Comparison of ENCODE assay signal across 8 cellular contexts in genomic region chr11:113532697-113533424, GRCh38. TPM values are rescaled to one million over a fixed set of nuclear protein-coding genes. Genes with fewer than 3 reads are reported as not detected.
DNase-seq lines count a peak whose midpoint lies in the region; ATAC-seq, FAIRE-seq and TF ChIP-seq lines count a peak whose summit lies in the region.

No MANE protein-coding gene starts in this region.

- no peaks in the 10 kb centered on the region for H3K36me3 Mint-ChIP-seq in CD8-positive, alpha-beta T cell
- no peaks in the 10 kb centered on the region for H3K36me3 Mint-ChIP-seq in activated CD8-positive, alpha-beta T cell treated with anti-CD3 and anti-CD28 coated beads for 36 hours (ENCODE audit: low read depth)

- H3K4me2 ChIP-seq in H1 (ENCODE audit: insufficient read depth in 1 of 2, low read depth in 2 of 2, low read length in 2 of 2), result no peak overlapping the region

- peak; percentile 92 for FAIRE-seq in H1 (lab: Jason Lieb, UNC)

- TF ChIP-seq RAD21 in H1 (IDR thresholded peaks at IDR 0.05 in 1 of 2, conservative IDR thresholded peaks at IDR 0.05 in 1 of 2; ENCODE audit: low read depth in 2 of 2, low read length in 2 of 2), result peak; percentile 90

- H4K8ac ChIP-seq in H1 (ENCODE audit: extremely low read depth, insufficient read depth, low read length), result no peak overlapping the region

- peaks cover 4% of the 10 kb centered on the region for H3K4me1 Mint-ChIP-seq in CD8-positive, alpha-beta T cell (ENCODE audit: low read depth)
- no peaks in the 10 kb centered on the region for H3K4me1 Mint-ChIP-seq in activated CD8-positive, alpha-beta T cell treated with anti-CD3 and anti-CD28 coated beads for 36 hours (ENCODE audit: low read depth)

- POLR2A ChIA-PET in CD8-positive, alpha-beta T cell (lab: Charles Lee), result no interaction called here
- POLR2A ChIA-PET in activated CD8-positive, alpha-beta T cell treated with anti-CD3 and anti-CD28 coated beads for 36 hours (lab: Charles Lee), result no interaction called here
- POLR2A ChIA-PET in H1 (lab: Charles Lee; ENCODE audit: partially characterized antibody), result interaction anchor here (0.9 kb wide), 1 partner anchor 226 kb away, joined by 3 read pairs; no protein-coding TSS in a partner anchor

- H3K56ac ChIP-seq in H1 (replicated peaks; ENCODE audit: insufficient read length, low read depth, low read length), result no peak overlapping the region

- CTCF ChIA-PET in CD8-positive, alpha-beta T cell (lab: Charles Lee), result interaction anchor here (1.4 to 3.1 kb wide), 7 partner anchors 9 to 227 kb away, joined by 3 to 25 read pairs (median 6); no protein-coding TSS in a partner anchor
- CTCF ChIA-PET in activated CD8-positive, alpha-beta T cell treated with anti-CD3 and anti-CD28 coated beads for 36 hours (lab: Charles Lee), result interaction anchor here (0.6 to 1.9 kb wide), 11 partner anchors 14 to 687 kb away, joined by 3 to 7 read pairs (median 4); no protein-coding TSS in a partner anchor
- CTCF ChIA-PET in H1 (lab: Charles Lee; ENCODE audit: partially characterized antibody), result interaction anchor here (0.8 to 4.6 kb wide), 45 partner anchors 12 to 552 kb away, joined by 3 to 34 read pairs (median 4); partner anchors contain the start of gene TTC12

- H3K4ac ChIP-seq in H1 (replicated peaks; ENCODE audit: insufficient read length, low read depth, low read length), result no peak overlapping the region

- no peaks in the 10 kb centered on the region for H3K9me3 Mint-ChIP-seq in CD8-positive, alpha-beta T cell
- H3K9me3 Mint-ChIP-seq in activated CD8-positive, alpha-beta T cell treated with anti-CD3 and anti-CD28 coated beads for 36 hours, result no peaks in the 10 kb centered on the region

- no peak overlapping the region for H2AK5ac ChIP-seq in H1 (ENCODE audit: low read depth, low read length)

- no peak overlapping the region for H2BK12ac ChIP-seq in H1 (ENCODE audit: low read depth, low read length)

- H3K18ac ChIP-seq in H1 (ENCODE audit: extremely low read depth, low read length), result no peak overlapping the region

- H2BK5ac ChIP-seq in H1 (ENCODE audit: low read depth, low read length), result no peak overlapping the region

- H2BK120ac ChIP-seq in H1 (replicated peaks; ENCODE audit: low read depth, low read length), result no peak overlapping the region

- intact Hi-C loops in CD8-positive, alpha-beta T cell (cut with DNase I, micrococcal nuclease), result loop anchor here (1.0 to 5.0 kb wide), 3 partner anchors 228 to 1316 kb away; no protein-coding TSS in a partner anchor
- intact Hi-C loops in activated CD8-positive, alpha-beta T cell treated with anti-CD3 and anti-CD28 coated beads for 36 hours (cut with micrococcal nuclease), result loop anchor here (2.0 kb wide), 1 partner anchor 228 kb away; no protein-coding TSS in a partner anchor

- H3K79me1 ChIP-seq in H1 (ENCODE audit: low read depth, low read length), result no peaks in the 10 kb centered on the region

- H3K4me3 Mint-ChIP-seq in CD8-positive, alpha-beta T cell, result no peak overlapping the region
- no peak overlapping the region for H3K4me3 Mint-ChIP-seq in activated CD8-positive, alpha-beta T cell treated with anti-CD3 and anti-CD28 coated beads for 36 hours

- no peak overlapping the region for H2BK20ac ChIP-seq in H1 (ENCODE audit: low read length)

- H4K91ac ChIP-seq in H1 (replicated peaks; ENCODE audit: insufficient read length, low read length), result no peak overlapping the region

- H3K27ac Mint-ChIP-seq in CD8-positive, alpha-beta T cell, result no peak overlapping the region
- H3K27ac Mint-ChIP-seq in activated CD8-positive, alpha-beta T cell treated with anti-CD3 and anti-CD28 coated beads for 36 hours, result no peak overlapping the region

- no peaks in the 10 kb centered on the region for H3K4me1 ChIP-seq in CD8-positive, alpha-beta T cell (ENCODE audit: insufficient read depth, low read length)
- H3K4me1 ChIP-seq in H1 (replicated peaks in 1 of 4; ENCODE audit: control insufficient read depth in 3 of 4, insufficient read depth in 4 of 4, low read length in 3 of 4), result peaks cover 0 to under 1% (median 0%) of the 10 kb centered on the region in 4 experiments; a peak in 2 of 7 replicates

- H2BK15ac ChIP-seq in H1 (ENCODE audit: low read length), result no peak overlapping the region

- H3K27me3 ChIP-seq in CD8-positive, alpha-beta T cell (ENCODE audit: insufficient read depth, low read length), result no peaks in the 10 kb centered on the region
- no peaks in the 10 kb centered on the region; a peak in 1 of 7 replicates for H3K27me3 ChIP-seq in H1 (replicated peaks in 1 of 4; ENCODE audit: control insufficient read depth in 3 of 4, extremely low read depth in 1 of 4, insufficient read depth in 3 of 4, low read length in 3 of 4)

- no peak overlapping the region for H3K27ac ChIP-seq in CD8-positive, alpha-beta T cell (ENCODE audit: low read depth, low read length)
- H3K27ac ChIP-seq in H1 (ENCODE audit: low read depth, low read length), result no peak overlapping the region

- H3K9me3 ChIP-seq in CD8-positive, alpha-beta T cell (ENCODE audit: low read length), result no peaks in the 10 kb centered on the region
- H3K9me3 ChIP-seq in H1 (ENCODE audit: insufficient read depth in 2 of 2, low read depth in 1 of 2, low read length in 1 of 2), result no peaks in the 10 kb centered on the region

- no peak overlapping the region for H3K4me3 ChIP-seq in CD8-positive, alpha-beta T cell (ENCODE audit: low read depth, low read length)
- H3K4me3 ChIP-seq in H1 (ENCODE audit: extremely low read depth in 1 of 4, insufficient read depth in 2 of 4, low read depth in 3 of 4, low read length in 4 of 4), result no peak overlapping the region

- no peak for TF ChIP-seq EP300 in H1 (IDR thresholded peaks at IDR 0.05; ENCODE audit: borderline replicate concordance in 1 of 2, low read depth in 2 of 2, low read length in 2 of 2)

- ATAC-seq in CD8-positive, alpha-beta T cell, result no peak
- peak; percentile 55 for ATAC-seq in HG02885 (IDR thresholded peaks at IDR 0.05; ENCODE audit: poor library complexity, unreplicated experiment)
- peak; percentile 39 for ATAC-seq in activated CD8-positive, alpha-beta T cell treated with anti-CD3 and anti-CD28 coated beads for 36 hours
- no peak for ATAC-seq in GM19328 (IDR thresholded peaks at IDR 0.05; ENCODE audit: unreplicated experiment)

- 30% methylated on average over 9 of the region's 9 CpGs; no CpG with 5 or more reads in 1 of the 2 experiments for WGBS in H1 (ENCODE audit: extremely low coverage in 1 of 2, insufficient coverage in 1 of 2, insufficient read length in 1 of 2, insufficient replicate concordance in 2 of 2, low coverage in 1 of 2, low lambda C conversion rate in 2 of 2, missing lambda C conversion rate in 1 of 2), 2 experiments

- TF ChIP-seq CTCF in CD8-positive, alpha-beta T cell (IDR thresholded peaks at IDR 0.05), result peak; percentile 48
- peak; percentile 80 for TF ChIP-seq CTCF in activated CD8-positive, alpha-beta T cell treated with anti-CD3 and anti-CD28 coated beads for 36 hours (IDR thresholded peaks at IDR 0.05)
- peak; percentile 77 to 83 (median 78) for TF ChIP-seq CTCF in H1 (IDR thresholded peaks at IDR 0.05; ENCODE audit: control extremely low read depth in 1 of 3, insufficient read depth in 1 of 3, low read depth in 1 of 3, low read length in 3 of 3)

- H3K27me3 Mint-ChIP-seq in CD8-positive, alpha-beta T cell (ENCODE audit: low read depth), result peaks cover 17% of the 10 kb centered on the region
- H3K27me3 Mint-ChIP-seq in activated CD8-positive, alpha-beta T cell treated with anti-CD3 and anti-CD28 coated beads for 36 hours, result peaks cover 27% of the 10 kb centered on the region

- H3K36me3 ChIP-seq in CD8-positive, alpha-beta T cell (ENCODE audit: insufficient read depth, low read length), result no peaks in the 10 kb centered on the region
- no peaks in the 10 kb centered on the region for H3K36me3 ChIP-seq in H1 (ENCODE audit: control insufficient read depth in 2 of 4, insufficient read depth in 4 of 4, low read length in 3 of 4)

- H4K20me1 ChIP-seq in H1 (replicated peaks in 1 of 2; ENCODE audit: control insufficient read depth in 1 of 2, insufficient read depth in 2 of 2, low read length in 2 of 2), result no peaks in the 10 kb centered on the region

- no peak overlapping the region for H3K23ac ChIP-seq in H1 (ENCODE audit: insufficient read length)

- no peaks in the 10 kb centered on the region for H3K79me2 ChIP-seq in H1 (ENCODE audit: control insufficient read depth in 1 of 2, insufficient read depth in 2 of 2, low read length in 2 of 2)

- H4K5ac ChIP-seq in H1 (ENCODE audit: insufficient read length, low read depth, low read length), result no peak overlapping the region

- no peaks in the 10 kb centered on the region for H3K23me2 ChIP-seq in H1 (ENCODE audit: low read depth, low read length)

- no peak overlapping the region for H3K9ac ChIP-seq in H1 (replicated peaks in 1 of 4; ENCODE audit: extremely low read depth in 1 of 4, low read depth in 3 of 4, low read length in 3 of 4)

- peak overlapping the region; percentile 76 for H2AFZ ChIP-seq in H1 (ENCODE audit: low read length)

- no peak overlapping the region for H3K14ac ChIP-seq in H1 (ENCODE audit: insufficient read length)

- TF ChIP-seq POLR2A in H1 (IDR thresholded peaks at IDR 0.05; ENCODE audit: control extremely low read depth in 1 of 2, low read depth in 2 of 2, low read length in 2 of 2), result no peak

- DNase-seq in CD8-positive, alpha-beta T cell, result peak; percentile 5 to 68 (median 46)
- DNase-seq in NCI-H748 treated with DMSO at 0.1 percent for 48 hours (lab: John Stamatoyannopoulos, UW) (peak; percentile 69), H1 (ENCODE audit: low read depth in 1 of 2, low spot score in 2 of 2) (peak; percentile 44 to 91), midbrain (lab: John Stamatoyannopoulos, UW) (peak; percentile 83)
- peak; percentile 71 for DNase-seq in activated CD8-positive, alpha-beta T cell treated with anti-CD3 and anti-CD28 coated beads for 36 hours
- DNase-seq in stimulated activated CD8-positive, alpha-beta memory T cell treated with anti-CD3 and anti-CD28 coated beads, Interleukin-4, amount 100 ng/mL, for 1 hour (ENCODE audit: low read depth in 2 of 2, low spot score in 1 of 2), result peak; percentile 9 to 20

TF ChIP-seq in H1, 55 proteins besides CTCF, POLR2A, EP300 and RAD21 (continues in another document):
- no peak for TF ChIP-seq CHD2 (IDR thresholded peaks at IDR 0.05; ENCODE audit: low read length)
- no peak for TF ChIP-seq EGR1 (IDR thresholded peaks at IDR 0.05; ENCODE audit: borderline replicate concordance, low read depth, low read length)
- TF ChIP-seq SIN3A (conservative IDR thresholded peaks at IDR 0.05 in 1 of 2, IDR thresholded peaks at IDR 0.05 in 1 of 2; ENCODE audit: low read depth in 1 of 2, low read length in 2 of 2), result no peak

RNA-seq across cellular contexts. Expression of gene DRD2, which starts 57.7 kb away (rescaled TPM):
- not detected for total RNA-seq in CD8-positive, alpha-beta T cell
- total RNA-seq in activated CD8-positive, alpha-beta T cell treated with anti-CD3 and anti-CD28 coated beads for 36 hours, result not detected
- 0.26 and 1.1 TPM in 2 replicates for total RNA-seq in H1 (2021; fragmentation: NEBNext Ultra II Directional; extraction: Animal tissue kit (Norgen Biotek cat#: 25700))
- 0.41 and 0.75 TPM in 2 replicates for polyA plus RNA-seq in H1 (2011; rRNA removed)
- 0.31 TPM for polyA plus RNA-seq in H1 (2011; cell fraction: cytosol; rRNA removed)
- polyA plus RNA-seq in H1 (2011; cell fraction: nucleus; rRNA removed), result 0.47 TPM
- 0.19 to 0.76 TPM (median 0.58 TPM) in 4 replicates for polyA plus RNA-seq in H1 (2012, experiment 1 of 2)
- 0.31 TPM for polyA plus RNA-seq in H1 (2012, experiment 2 of 2)
- polyA plus RNA-seq in H1 (2013, experiment 1 of 2), result 0.28 TPM
- polyA plus RNA-seq in H1 (2013, experiment 2 of 2), result 0.31 TPM
- 1.8 TPM in 1 of 2 replicates, not detected in the other for polyA minus RNA-seq in H1 (2011; rRNA and poly(A)+ RNA removed)
- not detected for polyA minus RNA-seq in H1 (2011; cell fraction: cytosol; rRNA and poly(A)+ RNA removed)
- polyA minus RNA-seq in H1 (2011; cell fraction: nucleus; rRNA and poly(A)+ RNA removed), result 0.40 TPM

Comparison
In these comparisons a context has a peak if more than half of its experiments do, and no peak if none do; other contexts are left out.
1. ATAC-seq: peak in HG02885 (single experiment) and activated CD8-positive, alpha-beta T cell treated with anti-CD3 and anti-CD28 coated beads for 36 hours (single experiment); none in CD8-positive, alpha-beta T cell (single experiment) and GM19328 (single experiment).
2. DNase-seq: peak in every context shown above with its lines; median percentile 83 in midbrain; 71 in activated CD8-positive, alpha-beta T cell treated with anti-CD3 and anti-CD28 coated beads for 36 hours; 69 in NCI-H748 treated with DMSO at 0.1 percent for 48 hours; 68 in H1; 46 in CD8-positive, alpha-beta T cell; 14 in stimulated activated CD8-positive, alpha-beta memory T cell treated with anti-CD3 and anti-CD28 coated beads, Interleukin-4, amount 100 ng/mL, for 1 hour.
3. Peak in every context shown above with its lines, with median percentiles within 50 percentile points of each other: CTCF ChIP-seq.